13 cellular contexts compared by ENCODE assay signal in the genomic region with DNA sequence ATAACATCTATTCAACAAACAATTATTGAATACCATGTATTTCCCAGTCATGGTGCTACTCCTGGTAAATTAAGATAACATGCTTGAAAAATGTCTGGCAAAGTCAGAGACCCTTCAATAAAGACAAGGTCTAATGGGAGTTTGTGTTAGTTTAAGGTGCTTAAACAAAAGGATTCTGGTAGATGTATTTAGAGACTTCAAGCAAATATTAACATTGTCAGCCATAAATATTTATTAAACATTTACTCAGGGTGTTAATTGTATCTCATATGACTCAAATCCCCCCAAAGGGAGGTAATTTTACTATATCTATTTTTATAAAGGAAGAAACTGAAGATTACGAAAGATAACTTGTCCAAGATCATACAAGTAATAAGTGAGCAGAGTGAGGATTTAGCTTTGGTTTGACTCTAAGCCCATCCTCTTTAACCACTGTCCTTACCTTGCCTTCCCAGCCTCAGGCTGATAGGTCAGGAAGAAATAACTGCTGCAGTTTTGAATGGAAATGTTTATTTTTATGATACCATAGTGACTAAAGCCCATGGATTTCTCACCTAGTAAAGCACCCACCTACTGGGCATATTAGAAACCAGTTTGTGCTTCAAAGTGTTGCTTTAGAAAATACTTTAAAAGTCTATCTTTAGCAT.
DNase-seq lines count a peak whose midpoint lies in the region; ATAC-seq and TF ChIP-seq lines count a peak whose summit lies in the region.
"Had no signal": no experiment of that assay in that cellular context is flagged by ENCODE, and none has a peak within 500 bp of the region (broad histone marks: within the 10 kb centered on the region; RNA-seq: fewer than 3 reads in every experiment).

No MANE protein-coding gene starts in this region.

- DNase-seq in DMS53 (lab: John Stamatoyannopoulos, UW) (peak; percentile 31), DMS53 treated with DMSO at 0.1 percent for 48 hours (lab: John Stamatoyannopoulos, UW; ENCODE audit: unreplicated experiment) (no peak), NCI-H146 treated with DMSO at 0.1 percent for 48 hours (lab: John Stamatoyannopoulos, UW; ENCODE audit: unreplicated experiment) (peak; percentile 12), NCI-H2196 treated with DMSO at 0.1 percent for 48 hours (lab: John Stamatoyannopoulos, UW; ENCODE audit: unreplicated experiment) (no peak), coronary artery (ENCODE audit: low spot score) (no peak), foreskin keratinocyte (no peak)
- DNase-seq: ACHN; CD4-positive, CD25-positive, alpha-beta regulatory T cell had no signal

- H3K4me2 ChIP-seq in parathyroid adenoma (ENCODE audit: low read length): no peak overlapping the region
- H3K4me2 ChIP-seq: BLaER1 treated with 17β-estradiol and CSF1 and Interleukin-3, amounts not matched to agents 10 nM and 100 nM had no signal

- no peaks in the 10 kb centered on the region for H3K9me3 ChIP-seq in parathyroid adenoma (ENCODE audit: control insufficient read depth, low read length)

- H2AFZ ChIP-seq in parathyroid adenoma: no peak overlapping the region

- H3K36me3 ChIP-seq in parathyroid adenoma (ENCODE audit: control insufficient read depth, insufficient read depth, low read length): no peaks in the 10 kb centered on the region
- H3K36me3 ChIP-seq: BLaER1 treated with 17β-estradiol and CSF1 and Interleukin-3, amounts not matched to agents 10 nM and 100 nM had no signal

- TF ChIP-seq CTCF in VCaP (conservative IDR thresholded peaks at IDR 0.05): no peak
- no peak for TF ChIP-seq CTCF in parathyroid adenoma (IDR thresholded peaks at IDR 0.05)
- no peak for TF ChIP-seq CTCF in coronary artery (IDR thresholded peaks at IDR 0.05)
- TF ChIP-seq CTCF in foreskin keratinocyte (conservative IDR thresholded peaks at IDR 0.05): no peak

- no peak for ATAC-seq in foreskin keratinocyte
- ATAC-seq: GM12878, HCT116 had no signal

- H3K4me3 ChIP-seq in parathyroid adenoma (ENCODE audit: low read depth, low read length): peak overlapping the region; percentile 7
- no peak overlapping the region for H3K4me3 ChIP-seq in coronary artery
- H3K4me3 ChIP-seq: BLaER1 treated with 17β-estradiol and CSF1 and Interleukin-3, amounts not matched to agents 10 nM and 100 nM; GM12878 had no signal

- H3K4me1 ChIP-seq in parathyroid adenoma (no peaks in the 10 kb centered on the region), foreskin keratinocyte (no peaks in the 10 kb centered on the region)
- H3K4me1 ChIP-seq: BLaER1 treated with 17β-estradiol and CSF1 and Interleukin-3, amounts not matched to agents 10 nM and 100 nM had no signal

- H3K27me3 ChIP-seq in parathyroid adenoma (ENCODE audit: control insufficient read depth, insufficient read depth, low read length): no peaks in the 10 kb centered on the region
- H3K27me3 ChIP-seq in foreskin keratinocyte: peaks cover 5% of the 10 kb centered on the region
- H3K27me3 ChIP-seq: BLaER1 treated with 17β-estradiol and CSF1 and Interleukin-3, amounts not matched to agents 10 nM and 100 nM had no signal

- H3K79me2 ChIP-seq in parathyroid adenoma: no peaks in the 10 kb centered on the region

- no peak overlapping the region for H3K9ac ChIP-seq in parathyroid adenoma
- H3K9ac ChIP-seq: BLaER1 treated with 17β-estradiol and CSF1 and Interleukin-3, amounts not matched to agents 10 nM and 100 nM had no signal

- H3K27ac ChIP-seq in VCaP (peak overlapping the region; percentile 83), parathyroid adenoma (no peak overlapping the region), coronary artery (no peak overlapping the region), foreskin keratinocyte (no peak overlapping the region)
- H3K27ac ChIP-seq: BLaER1 treated with 17β-estradiol and CSF1 and Interleukin-3, amounts not matched to agents 10 nM and 100 nM had no signal

Comparison
In these comparisons a context has a peak if more than half of its experiments do, and no peak if none do; other contexts are left out.
1. DNase-seq: peak in DMS53 (single experiment) and NCI-H146 treated with DMSO at 0.1 percent for 48 hours (single experiment); none in DMS53 treated with DMSO at 0.1 percent for 48 hours (single experiment), NCI-H2196 treated with DMSO at 0.1 percent for 48 hours (single experiment), coronary artery (single experiment) and foreskin keratinocyte (0 of 2).